28 cellular contexts compared by ENCODE assay signal in genomic region chr6:77332915-77333623, GRCh38.
"Had no signal": no experiment of that assay in that cellular context is flagged by ENCODE, and none has a peak within 500 bp of the region (broad histone marks: within the 10 kb centered on the region; RNA-seq: fewer than 3 reads in every experiment).

No MANE protein-coding gene starts in this region.

- ATAC-seq: foreskin keratinocyte; gastroesophageal sphincter; heart left ventricle; left lobe of liver; mucosa of descending colon; natural killer cell treated with Interleukin-12 subunit alpha and Interleukin-12 subunit beta and Interleukin-15 and Interleukin-18, amount 100 ng/mL, for 72 hours; right lobe of liver; upper lobe of right lung had no signal

- H3K36me3 ChIP-seq: esophagus muscularis mucosa, gastroesophageal sphincter, heart left ventricle, right lobe of liver, thoracic aorta, tibial nerve, upper lobe of right lung, uterus had no signal

- H3K27me3 ChIP-seq: esophagus muscularis mucosa, foreskin keratinocyte, gastroesophageal sphincter, heart left ventricle, right lobe of liver, tibial nerve, upper lobe of right lung, uterus had no signal

- H3K4me2 ChIP-seq: smooth muscle cell had no signal

- H3K27ac ChIP-seq: coronary artery, esophagus muscularis mucosa, foreskin keratinocyte, gastroesophageal sphincter, heart left ventricle, parathyroid adenoma, right lobe of liver, thoracic aorta, tibial nerve, upper lobe of right lung, uterus had no signal

- DNase-seq: dermis blood vessel endothelial cell; effector memory CD4-positive, alpha-beta T cell; hypothalamus; immature natural killer cell; mesenchymal stem cell; naive B cell; right lobe of liver; stimulated activated CD4-positive, alpha-beta T cell treated with anti-CD3 and anti-CD28 coated beads, Interleukin-12 subunit alpha, Interleukin-12 subunit beta, amount 100 ng/mL, for 4 hours; stimulated activated CD4-positive, alpha-beta T cell treated with anti-CD3 and anti-CD28 coated beads, Interleukin-1b, Interleukin-23, amount 100 ng/mL, for 48 hours; stimulated activated CD4-positive, alpha-beta T cell treated with anti-CD3 and anti-CD28 coated beads, Interleukin-4, amount 100 ng/mL, for 1 hour; stimulated activated CD8-positive, alpha-beta memory T cell treated with anti-CD3 and anti-CD28 coated beads, Interleukin-4, amount 100 ng/mL, for 48 hours; stimulated activated naive CD4-positive, alpha-beta T cell treated with Interleukin-2 at 50 U/mL for 16 hours; upper lobe of right lung; uterus had no signal

- H3K9me3 ChIP-seq: right lobe of liver, upper lobe of right lung, uterus had no signal

- H3K79me2 ChIP-seq: parathyroid adenoma had no signal

- H3K9ac ChIP-seq: parathyroid adenoma had no signal

- FAIRE-seq: endothelial cell of umbilical vein, keratinocyte had no signal

- H2AFZ ChIP-seq: parathyroid adenoma had no signal

- H3K4me1 ChIP-seq: esophagus muscularis mucosa, foreskin keratinocyte, gastroesophageal sphincter, heart left ventricle, parathyroid adenoma, right lobe of liver, tibial nerve, upper lobe of right lung, uterus had no signal

- H3K4me3 ChIP-seq: coronary artery, esophagus muscularis mucosa, gastroesophageal sphincter, heart left ventricle, mucosa of descending colon, right lobe of liver, smooth muscle cell, thoracic aorta, tibial nerve, upper lobe of right lung, uterus had no signal
